ENCODE assay signal across 28 cellular contexts in the genomic region with DNA sequence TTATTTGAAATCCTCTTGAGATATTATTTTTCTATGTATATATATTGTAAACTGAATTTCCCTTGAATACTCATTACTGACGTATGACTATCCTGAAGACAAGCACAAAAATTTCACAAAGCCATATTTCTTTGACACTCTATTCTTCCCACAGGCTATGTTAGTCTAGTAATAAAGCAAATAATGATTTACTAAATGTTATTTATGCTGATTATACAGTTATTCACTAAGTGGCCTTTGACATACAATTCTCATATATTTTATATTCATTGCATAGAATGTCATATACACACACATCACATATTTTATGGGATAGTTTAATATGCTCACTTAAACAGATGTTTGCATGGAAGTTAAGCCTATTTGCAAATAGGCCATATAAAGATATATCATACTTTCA.
"Had no signal": no experiment of that assay in that cellular context is flagged by ENCODE, and none has a peak within 500 bp of the region (broad histone marks: within the 10 kb centered on the region; RNA-seq: fewer than 3 reads in every experiment).

No MANE protein-coding gene starts in this region.

- H2AFZ ChIP-seq: parathyroid adenoma had no signal

- H3K4me3 ChIP-seq: neural progenitor cell, ovary, psoas muscle, skin epidermis, smooth muscle cell, spleen, suprapubic skin, testis, tibial artery, transverse colon, upper lobe of right lung, uterus had no signal

- H3K36me3 ChIP-seq: neural progenitor cell, ovary, spleen, suprapubic skin, tibial artery, transverse colon, upper lobe of right lung, uterus had no signal

- H3K27me3 ChIP-seq: neural progenitor cell, ovary, spleen, suprapubic skin, testis, tibial artery, transverse colon, upper lobe of right lung, uterus had no signal

- H3K4me1 ChIP-seq: neural progenitor cell, parathyroid adenoma, psoas muscle, spleen, suprapubic skin, testis, tibial artery, transverse colon, upper lobe of right lung, uterus had no signal

- H3K9ac ChIP-seq: neural progenitor cell, parathyroid adenoma had no signal

- ATAC-seq: natural killer cell; psoas muscle; right cardiac atrium; sciatic nerve; stimulated activated memory B cell treated with anti-CD40 and anti-IgM and Interleukin-4, amounts not matched to agents 10 μg/mL and 1 μg/mL and 100 μg/mL, for 72 hours; stimulated activated naive CD8-positive, alpha-beta T cell treated with anti-CD3 and anti-CD28 coated beads, Interleukin-15, amount 100 ng/mL, for 72 hours; stimulated activated naive CD8-positive, alpha-beta T cell treated with anti-CD3 and anti-CD28 coated beads, Interleukin-15, Interleukin-2, amounts not matched to agents 100 U/mL and 50 U/mL, for 24 hours; upper lobe of right lung had no signal

- H3K9me3 ChIP-seq: ovary, psoas muscle, suprapubic skin, testis, tibial artery, transverse colon, upper lobe of right lung, uterus had no signal

- H3K79me2 ChIP-seq: parathyroid adenoma had no signal

- H3K4me2 ChIP-seq: neural progenitor cell, smooth muscle cell had no signal

- DNase-seq: natural killer cell; occipital lobe; ovary; posterior cingulate gyrus; psoas muscle; right cardiac atrium; spleen; stimulated activated CD4-positive, alpha-beta T cell treated with anti-CD3 and anti-CD28 coated beads, Interleukin-12 subunit alpha, Interleukin-12 subunit beta, amount 100 ng/mL, for 4 hours; stimulated activated CD4-positive, alpha-beta T cell treated with anti-CD3 and anti-CD28 coated beads, Interleukin-1b, Interleukin-23, amount 100 ng/mL, for 48 hours; stimulated activated CD4-positive, alpha-beta T cell treated with anti-CD3 and anti-CD28 coated beads, Interleukin-4, amount 100 ng/mL, for 1 hour; stimulated activated CD4-positive, alpha-beta T cell treated with anti-CD3 and anti-CD28 coated beads, Interleukin-4, amount 100 ng/mL, for 4 hours; stimulated activated CD8-positive, alpha-beta memory T cell treated with anti-CD3 and anti-CD28 coated beads, Interleukin-4, amount 100 ng/mL, for 48 hours; stimulated activated naive CD4-positive, alpha-beta T cell; stimulated activated naive CD8-positive, alpha-beta T cell treated with anti-CD3 and anti-CD28 coated beads, Interleukin-15, amount 100 ng/mL, for 72 hours; stimulated activated naive CD8-positive, alpha-beta T cell treated with anti-CD3 and anti-CD28 coated beads, Interleukin-15, Interleukin-2, amounts not matched to agents 100 U/mL and 50 U/mL, for 24 hours; substantia nigra; testis; tibial artery; transverse colon; upper lobe of right lung; uterus had no signal

- H3K27ac ChIP-seq: neural progenitor cell, ovary, parathyroid adenoma, psoas muscle, skin epidermis, spleen, suprapubic skin, testis, tibial artery, transverse colon, upper lobe of right lung, uterus had no signal
